1 cellular context compared by ENCODE assay signal in the genomic region with DNA sequence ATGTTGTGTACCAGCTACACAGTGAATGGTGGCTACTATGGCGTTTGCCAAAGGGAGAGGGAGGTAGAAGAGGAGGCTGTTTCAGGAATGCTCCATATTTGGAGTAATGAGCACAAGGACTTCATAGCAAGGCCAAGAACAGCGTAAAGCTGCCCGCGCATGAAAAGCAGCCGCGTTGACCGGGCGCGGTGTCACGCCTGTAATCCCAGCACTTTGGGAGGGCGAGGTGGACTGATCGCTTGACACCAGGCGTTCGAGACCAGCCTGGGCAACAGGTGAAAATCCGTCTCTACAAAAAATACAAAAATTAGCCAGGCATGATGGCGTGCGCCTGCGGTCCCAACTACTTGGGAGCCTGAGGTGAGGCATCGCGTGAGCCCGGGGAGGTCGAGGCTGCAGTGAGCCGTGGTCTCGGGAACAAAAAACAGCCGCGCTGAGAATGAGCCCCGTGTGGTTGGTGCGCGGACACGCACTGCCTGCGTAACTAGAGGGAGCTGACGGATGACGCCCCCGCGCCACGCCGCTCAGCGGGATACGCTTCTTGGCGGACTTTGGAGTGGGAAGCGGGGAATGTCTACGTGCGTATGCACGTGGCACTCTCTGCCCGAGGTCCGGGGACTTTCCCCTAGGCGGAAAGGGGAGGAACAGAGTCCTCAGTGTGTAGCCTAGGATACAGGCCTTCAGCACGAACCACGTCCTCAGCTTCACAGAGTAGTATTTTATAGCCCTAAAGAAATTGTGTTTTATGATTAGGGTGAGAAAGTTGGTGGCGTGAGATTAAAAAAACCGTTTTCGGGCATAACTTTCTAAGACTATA.
TF ChIP-seq lines count a peak whose summit lies in the region.

RMRP (minus strand) TSS at position 693 of the 817 bp plus-strand sequence.

TF ChIP-seq in HepG2, 621 proteins besides CTCF, POLR2A, EP300 and RAD21 (continued from another document and continues in another):
- TF ChIP-seq, protein P1, sequence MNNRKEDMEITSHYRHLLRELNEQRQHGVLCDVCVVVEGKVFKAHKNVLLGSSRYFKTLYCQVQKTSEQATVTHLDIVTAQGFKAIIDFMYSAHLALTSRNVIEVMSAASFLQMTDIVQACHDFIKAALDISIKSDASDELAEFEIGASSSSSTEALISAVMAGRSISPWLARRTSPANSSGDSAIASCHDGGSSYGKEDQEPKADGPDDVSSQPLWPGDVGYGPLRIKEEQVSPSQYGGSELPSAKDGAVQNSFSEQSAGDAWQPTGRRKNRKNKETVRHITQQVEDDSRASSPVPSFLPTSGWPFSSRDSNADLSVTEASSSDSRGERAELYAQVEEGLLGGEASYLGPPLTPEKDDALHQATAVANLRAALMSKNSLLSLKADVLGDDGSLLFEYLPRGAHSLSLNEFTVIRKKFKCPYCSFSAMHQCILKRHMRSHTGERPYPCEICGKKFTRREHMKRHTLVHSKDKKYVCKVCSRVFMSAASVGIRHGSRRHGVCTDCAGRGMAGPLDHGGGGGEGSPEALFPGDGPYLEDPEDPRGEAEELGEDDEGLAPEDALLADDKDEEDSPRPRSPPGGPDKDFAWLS (CRISPR knock-in tag; IDR thresholded peaks at IDR 0.05; ENCODE audit: borderline replicate concordance) = no peak
- TF ChIP-seq, protein P2, sequence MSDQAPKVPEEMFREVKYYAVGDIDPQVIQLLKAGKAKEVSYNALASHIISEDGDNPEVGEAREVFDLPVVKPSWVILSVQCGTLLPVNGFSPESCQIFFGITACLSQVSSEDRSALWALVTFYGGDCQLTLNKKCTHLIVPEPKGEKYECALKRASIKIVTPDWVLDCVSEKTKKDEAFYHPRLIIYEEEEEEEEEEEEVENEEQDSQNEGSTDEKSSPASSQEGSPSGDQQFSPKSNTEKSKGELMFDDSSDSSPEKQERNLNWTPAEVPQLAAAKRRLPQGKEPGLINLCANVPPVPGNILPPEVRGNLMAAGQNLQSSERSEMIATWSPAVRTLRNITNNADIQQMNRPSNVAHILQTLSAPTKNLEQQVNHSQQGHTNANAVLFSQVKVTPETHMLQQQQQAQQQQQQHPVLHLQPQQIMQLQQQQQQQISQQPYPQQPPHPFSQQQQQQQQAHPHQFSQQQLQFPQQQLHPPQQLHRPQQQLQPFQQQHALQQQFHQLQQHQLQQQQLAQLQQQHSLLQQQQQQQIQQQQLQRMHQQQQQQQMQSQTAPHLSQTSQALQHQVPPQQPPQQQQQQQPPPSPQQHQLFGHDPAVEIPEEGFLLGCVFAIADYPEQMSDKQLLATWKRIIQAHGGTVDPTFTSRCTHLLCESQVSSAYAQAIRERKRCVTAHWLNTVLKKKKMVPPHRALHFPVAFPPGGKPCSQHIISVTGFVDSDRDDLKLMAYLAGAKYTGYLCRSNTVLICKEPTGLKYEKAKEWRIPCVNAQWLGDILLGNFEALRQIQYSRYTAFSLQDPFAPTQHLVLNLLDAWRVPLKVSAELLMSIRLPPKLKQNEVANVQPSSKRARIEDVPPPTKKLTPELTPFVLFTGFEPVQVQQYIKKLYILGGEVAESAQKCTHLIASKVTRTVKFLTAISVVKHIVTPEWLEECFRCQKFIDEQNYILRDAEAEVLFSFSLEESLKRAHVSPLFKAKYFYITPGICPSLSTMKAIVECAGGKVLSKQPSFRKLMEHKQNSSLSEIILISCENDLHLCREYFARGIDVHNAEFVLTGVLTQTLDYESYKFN (CRISPR knock-in tag; conservative IDR thresholded peaks at IDR 0.05) = peak; percentile 82
- TF ChIP-seq, protein P3, sequence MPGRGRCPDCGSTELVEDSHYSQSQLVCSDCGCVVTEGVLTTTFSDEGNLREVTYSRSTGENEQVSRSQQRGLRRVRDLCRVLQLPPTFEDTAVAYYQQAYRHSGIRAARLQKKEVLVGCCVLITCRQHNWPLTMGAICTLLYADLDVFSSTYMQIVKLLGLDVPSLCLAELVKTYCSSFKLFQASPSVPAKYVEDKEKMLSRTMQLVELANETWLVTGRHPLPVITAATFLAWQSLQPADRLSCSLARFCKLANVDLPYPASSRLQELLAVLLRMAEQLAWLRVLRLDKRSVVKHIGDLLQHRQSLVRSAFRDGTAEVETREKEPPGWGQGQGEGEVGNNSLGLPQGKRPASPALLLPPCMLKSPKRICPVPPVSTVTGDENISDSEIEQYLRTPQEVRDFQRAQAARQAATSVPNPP (CRISPR knock-in tag; IDR thresholded peaks at IDR 0.05) = peak; percentile 100
- no peak for TF ChIP-seq ZC3H4 (CRISPR knock-in tag; IDR thresholded peaks at IDR 0.05; ENCODE audit: borderline replicate concordance)
- peak; percentile 95 for TF ChIP-seq ZSCAN31 (CRISPR knock-in tag; IDR thresholded peaks at IDR 0.05; ENCODE audit: low read depth)
- no peak for TF ChIP-seq HMGA1 (CRISPR knock-in tag; conservative IDR thresholded peaks at IDR 0.05)
- TF ChIP-seq HMGXB3 (CRISPR knock-in tag; IDR thresholded peaks at IDR 0.05; ENCODE audit: borderline replicate concordance) = peak; percentile 22; the same call in 1 of the 2 replicates
- TF ChIP-seq, protein P4, sequence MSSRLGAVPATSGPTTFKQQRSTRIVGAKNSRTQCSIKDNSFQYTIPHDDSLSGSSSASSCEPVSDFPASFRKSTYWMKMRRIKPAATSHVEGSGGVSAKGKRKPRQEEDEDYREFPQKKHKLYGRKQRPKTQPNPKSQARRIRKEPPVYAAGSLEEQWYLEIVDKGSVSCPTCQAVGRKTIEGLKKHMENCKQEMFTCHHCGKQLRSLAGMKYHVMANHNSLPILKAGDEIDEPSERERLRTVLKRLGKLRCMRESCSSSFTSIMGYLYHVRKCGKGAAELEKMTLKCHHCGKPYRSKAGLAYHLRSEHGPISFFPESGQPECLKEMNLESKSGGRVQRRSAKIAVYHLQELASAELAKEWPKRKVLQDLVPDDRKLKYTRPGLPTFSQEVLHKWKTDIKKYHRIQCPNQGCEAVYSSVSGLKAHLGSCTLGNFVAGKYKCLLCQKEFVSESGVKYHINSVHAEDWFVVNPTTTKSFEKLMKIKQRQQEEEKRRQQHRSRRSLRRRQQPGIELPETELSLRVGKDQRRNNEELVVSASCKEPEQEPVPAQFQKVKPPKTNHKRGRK (CRISPR knock-in tag; IDR thresholded peaks at IDR 0.05) = peak; percentile 66; the same call in 1 of the 2 replicates
- peak; percentile 97 for TF ChIP-seq ZGPAT (CRISPR knock-in tag; IDR thresholded peaks at IDR 0.05)
- TF ChIP-seq, protein P5, sequence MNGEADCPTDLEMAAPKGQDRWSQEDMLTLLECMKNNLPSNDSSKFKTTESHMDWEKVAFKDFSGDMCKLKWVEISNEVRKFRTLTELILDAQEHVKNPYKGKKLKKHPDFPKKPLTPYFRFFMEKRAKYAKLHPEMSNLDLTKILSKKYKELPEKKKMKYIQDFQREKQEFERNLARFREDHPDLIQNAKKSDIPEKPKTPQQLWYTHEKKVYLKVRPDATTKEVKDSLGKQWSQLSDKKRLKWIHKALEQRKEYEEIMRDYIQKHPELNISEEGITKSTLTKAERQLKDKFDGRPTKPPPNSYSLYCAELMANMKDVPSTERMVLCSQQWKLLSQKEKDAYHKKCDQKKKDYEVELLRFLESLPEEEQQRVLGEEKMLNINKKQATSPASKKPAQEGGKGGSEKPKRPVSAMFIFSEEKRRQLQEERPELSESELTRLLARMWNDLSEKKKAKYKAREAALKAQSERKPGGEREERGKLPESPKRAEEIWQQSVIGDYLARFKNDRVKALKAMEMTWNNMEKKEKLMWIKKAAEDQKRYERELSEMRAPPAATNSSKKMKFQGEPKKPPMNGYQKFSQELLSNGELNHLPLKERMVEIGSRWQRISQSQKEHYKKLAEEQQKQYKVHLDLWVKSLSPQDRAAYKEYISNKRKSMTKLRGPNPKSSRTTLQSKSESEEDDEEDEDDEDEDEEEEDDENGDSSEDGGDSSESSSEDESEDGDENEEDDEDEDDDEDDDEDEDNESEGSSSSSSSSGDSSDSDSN (CRISPR knock-in tag; IDR thresholded peaks at IDR 0.05) = peak; percentile 78
- TF ChIP-seq GATA4 (IDR thresholded peaks at IDR 0.05; ENCODE audit: borderline replicate concordance, low read depth) = peak; percentile 21; the same call in 1 of the 2 replicates
- TF ChIP-seq, protein P6, sequence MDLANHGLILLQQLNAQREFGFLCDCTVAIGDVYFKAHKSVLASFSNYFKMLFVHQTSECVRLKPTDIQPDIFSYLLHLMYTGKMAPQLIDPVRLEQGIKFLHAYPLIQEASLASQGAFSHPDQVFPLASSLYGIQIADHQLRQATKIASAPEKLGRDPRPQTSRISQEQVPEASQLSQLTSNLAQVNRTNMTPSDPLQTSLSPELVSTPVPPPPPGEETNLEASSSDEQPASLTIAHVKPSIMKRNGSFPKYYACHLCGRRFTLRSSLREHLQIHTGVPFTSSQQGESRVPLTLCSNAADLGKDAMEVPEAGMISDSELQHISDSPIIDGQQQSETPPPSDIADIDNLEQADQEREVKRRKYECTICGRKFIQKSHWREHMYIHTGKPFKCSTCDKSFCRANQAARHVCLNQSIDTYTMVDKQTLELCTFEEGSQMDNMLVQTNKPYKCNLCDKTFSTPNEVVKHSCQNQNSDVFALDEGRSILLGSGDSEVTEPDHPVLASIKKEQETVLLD (CRISPR knock-in tag; IDR thresholded peaks at IDR 0.05; ENCODE audit: low read depth) = peak; percentile 90
- TF ChIP-seq FOXJ3 (CRISPR knock-in tag; IDR thresholded peaks at IDR 0.05; ENCODE audit: borderline replicate concordance) = peak; percentile 80; the same call in 1 of the 2 replicates
- TF ChIP-seq NFIC (IDR thresholded peaks at IDR 0.05; ENCODE audit: low read length) = peak; percentile 62
- no peak for TF ChIP-seq ZKSCAN5 (CRISPR knock-in tag; IDR thresholded peaks at IDR 0.05)
- TF ChIP-seq KDM2A (CRISPR knock-in tag; IDR thresholded peaks at IDR 0.05; ENCODE audit: borderline replicate concordance, low read depth) = peak; percentile 87
- TF ChIP-seq BCL3 (CRISPR knock-in tag; IDR thresholded peaks at IDR 0.05) = peak; percentile 99
- TF ChIP-seq CC2D1A (CRISPR knock-in tag; IDR thresholded peaks at IDR 0.05) = peak; percentile 99
- no peak for TF ChIP-seq ZNF577 (CRISPR knock-in tag; IDR thresholded peaks at IDR 0.05; ENCODE audit: borderline replicate concordance, low read depth)
- TF ChIP-seq ZMYM4 (CRISPR knock-in tag; IDR thresholded peaks at IDR 0.05) = peak; percentile 86
- peak; percentile 91 for TF ChIP-seq THAP11 (CRISPR knock-in tag; IDR thresholded peaks at IDR 0.05)
- TF ChIP-seq FOXK1 (CRISPR knock-in tag; IDR thresholded peaks at IDR 0.05; ENCODE audit: borderline replicate concordance, low read depth) = peak; percentile 82
- peak; percentile 90; the same call in 1 of the 2 replicates for TF ChIP-seq IRX3 (CRISPR knock-in tag; IDR thresholded peaks at IDR 0.05; ENCODE audit: borderline replicate concordance, low read depth)
